Comparison of ENCODE assay signal across 1 cellular context in the genomic region with DNA sequence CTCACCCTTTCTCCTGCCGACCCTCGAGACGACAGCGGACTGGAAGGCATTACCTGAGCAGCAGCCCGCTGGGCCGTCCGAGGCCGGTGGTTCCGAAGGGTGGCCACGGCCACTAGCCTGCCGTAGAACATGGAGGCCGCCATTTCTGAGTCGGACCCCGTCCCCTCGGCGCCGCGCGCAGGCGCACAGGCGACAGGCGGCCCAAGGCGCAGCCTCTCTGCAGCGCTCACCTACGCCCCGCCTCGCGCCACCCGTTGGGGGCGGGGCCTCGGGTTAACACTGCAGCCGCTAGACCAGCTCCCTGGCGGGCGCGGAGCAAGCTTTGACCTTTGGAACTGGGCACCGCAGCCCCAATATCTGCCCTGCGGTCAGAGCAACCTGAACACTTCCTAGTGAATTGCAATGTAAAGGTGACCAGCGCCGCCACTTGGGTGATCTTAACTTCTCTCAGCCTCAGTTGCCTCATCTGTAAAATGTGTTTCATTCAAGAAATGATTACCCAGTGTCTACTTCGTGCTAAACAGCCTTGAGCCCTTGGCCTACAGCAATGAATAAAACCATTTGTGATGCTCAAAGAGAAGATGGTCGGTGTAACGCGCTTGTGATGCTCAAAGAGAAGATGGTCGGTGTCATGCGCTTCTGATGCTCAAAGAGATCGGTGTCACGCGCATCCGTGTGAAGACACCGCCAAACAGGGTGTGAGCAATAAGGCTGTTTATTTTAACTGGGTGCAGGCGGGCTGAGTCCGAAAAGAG.
TF ChIP-seq lines count a peak whose summit lies in the region.

A gene (minus strand): TSS at position 147 of the 755 bp plus-strand sequence. CDS start 4 bp downstream, at position 143.

TF ChIP-seq in HepG2, 621 proteins besides CTCF, POLR2A, EP300 and RAD21 (continued from another document and continues in another):
- TF ChIP-seq, protein P1, sequence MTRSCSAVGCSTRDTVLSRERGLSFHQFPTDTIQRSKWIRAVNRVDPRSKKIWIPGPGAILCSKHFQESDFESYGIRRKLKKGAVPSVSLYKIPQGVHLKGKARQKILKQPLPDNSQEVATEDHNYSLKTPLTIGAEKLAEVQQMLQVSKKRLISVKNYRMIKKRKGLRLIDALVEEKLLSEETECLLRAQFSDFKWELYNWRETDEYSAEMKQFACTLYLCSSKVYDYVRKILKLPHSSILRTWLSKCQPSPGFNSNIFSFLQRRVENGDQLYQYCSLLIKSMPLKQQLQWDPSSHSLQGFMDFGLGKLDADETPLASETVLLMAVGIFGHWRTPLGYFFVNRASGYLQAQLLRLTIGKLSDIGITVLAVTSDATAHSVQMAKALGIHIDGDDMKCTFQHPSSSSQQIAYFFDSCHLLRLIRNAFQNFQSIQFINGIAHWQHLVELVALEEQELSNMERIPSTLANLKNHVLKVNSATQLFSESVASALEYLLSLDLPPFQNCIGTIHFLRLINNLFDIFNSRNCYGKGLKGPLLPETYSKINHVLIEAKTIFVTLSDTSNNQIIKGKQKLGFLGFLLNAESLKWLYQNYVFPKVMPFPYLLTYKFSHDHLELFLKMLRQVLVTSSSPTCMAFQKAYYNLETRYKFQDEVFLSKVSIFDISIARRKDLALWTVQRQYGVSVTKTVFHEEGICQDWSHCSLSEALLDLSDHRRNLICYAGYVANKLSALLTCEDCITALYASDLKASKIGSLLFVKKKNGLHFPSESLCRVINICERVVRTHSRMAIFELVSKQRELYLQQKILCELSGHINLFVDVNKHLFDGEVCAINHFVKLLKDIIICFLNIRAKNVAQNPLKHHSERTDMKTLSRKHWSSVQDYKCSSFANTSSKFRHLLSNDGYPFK (CRISPR knock-in tag; IDR thresholded peaks at IDR 0.05; ENCODE audit: borderline replicate concordance): peak; percentile 85; the same call in 1 of the 2 replicates
- TF ChIP-seq, protein P2, sequence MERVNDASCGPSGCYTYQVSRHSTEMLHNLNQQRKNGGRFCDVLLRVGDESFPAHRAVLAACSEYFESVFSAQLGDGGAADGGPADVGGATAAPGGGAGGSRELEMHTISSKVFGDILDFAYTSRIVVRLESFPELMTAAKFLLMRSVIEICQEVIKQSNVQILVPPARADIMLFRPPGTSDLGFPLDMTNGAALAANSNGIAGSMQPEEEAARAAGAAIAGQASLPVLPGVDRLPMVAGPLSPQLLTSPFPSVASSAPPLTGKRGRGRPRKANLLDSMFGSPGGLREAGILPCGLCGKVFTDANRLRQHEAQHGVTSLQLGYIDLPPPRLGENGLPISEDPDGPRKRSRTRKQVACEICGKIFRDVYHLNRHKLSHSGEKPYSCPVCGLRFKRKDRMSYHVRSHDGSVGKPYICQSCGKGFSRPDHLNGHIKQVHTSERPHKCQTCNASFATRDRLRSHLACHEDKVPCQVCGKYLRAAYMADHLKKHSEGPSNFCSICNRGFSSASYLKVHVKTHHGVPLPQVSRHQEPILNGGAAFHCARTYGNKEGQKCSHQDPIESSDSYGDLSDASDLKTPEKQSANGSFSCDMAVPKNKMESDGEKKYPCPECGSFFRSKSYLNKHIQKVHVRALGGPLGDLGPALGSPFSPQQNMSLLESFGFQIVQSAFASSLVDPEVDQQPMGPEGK (CRISPR knock-in tag; IDR thresholded peaks at IDR 0.05): peak; percentile 12; the same call in 1 of the 2 replicates
- TF ChIP-seq ZNF451 (CRISPR knock-in tag; IDR thresholded peaks at IDR 0.05): peak; percentile 29; the same call in 1 of the 2 replicates
- TF ChIP-seq ZNF225 (CRISPR knock-in tag; IDR thresholded peaks at IDR 0.05): peak; percentile 85; the same call in 1 of the 2 replicates
- TF ChIP-seq ZNF383 (CRISPR knock-in tag; IDR thresholded peaks at IDR 0.05; ENCODE audit: borderline replicate concordance): no peak
- TF ChIP-seq ZNF24 (IDR thresholded peaks at IDR 0.05): 0 out of 2 replicates have a peak, but pooled peaks have one; percentile 36
- TF ChIP-seq IKZF4 (CRISPR knock-in tag; IDR thresholded peaks at IDR 0.05; ENCODE audit: borderline replicate concordance, low read depth, not compliant biosample characterization): peak; percentile 53
- TF ChIP-seq ZNF788 (CRISPR knock-in tag; IDR thresholded peaks at IDR 0.05; ENCODE audit: borderline replicate concordance): peak; percentile 72; the same call in 1 of the 2 replicates
- TF ChIP-seq ZNF367 (CRISPR knock-in tag; IDR thresholded peaks at IDR 0.05; ENCODE audit: borderline replicate concordance): no peak
- peak; percentile 40; the same call in 1 of the 2 replicates for TF ChIP-seq HCFC1 (IDR thresholded peaks at IDR 0.05; ENCODE audit: low read depth, low read length)
- TF ChIP-seq ADNP (CRISPR knock-in tag; IDR thresholded peaks at IDR 0.05): no peak
- TF ChIP-seq MIXL1 (CRISPR knock-in tag; IDR thresholded peaks at IDR 0.05): 0 out of 2 replicates have a peak, but pooled peaks have one; percentile 21
- no peak for TF ChIP-seq PTBP1 (IDR thresholded peaks at IDR 0.05; ENCODE audit: low read depth, low read length, poor library complexity, severe bottlenecking)
- TF ChIP-seq RBM22 (optimal IDR thresholded peaks at IDR 0.05; ENCODE audit: low read length): no peak
- TF ChIP-seq, protein P3, sequence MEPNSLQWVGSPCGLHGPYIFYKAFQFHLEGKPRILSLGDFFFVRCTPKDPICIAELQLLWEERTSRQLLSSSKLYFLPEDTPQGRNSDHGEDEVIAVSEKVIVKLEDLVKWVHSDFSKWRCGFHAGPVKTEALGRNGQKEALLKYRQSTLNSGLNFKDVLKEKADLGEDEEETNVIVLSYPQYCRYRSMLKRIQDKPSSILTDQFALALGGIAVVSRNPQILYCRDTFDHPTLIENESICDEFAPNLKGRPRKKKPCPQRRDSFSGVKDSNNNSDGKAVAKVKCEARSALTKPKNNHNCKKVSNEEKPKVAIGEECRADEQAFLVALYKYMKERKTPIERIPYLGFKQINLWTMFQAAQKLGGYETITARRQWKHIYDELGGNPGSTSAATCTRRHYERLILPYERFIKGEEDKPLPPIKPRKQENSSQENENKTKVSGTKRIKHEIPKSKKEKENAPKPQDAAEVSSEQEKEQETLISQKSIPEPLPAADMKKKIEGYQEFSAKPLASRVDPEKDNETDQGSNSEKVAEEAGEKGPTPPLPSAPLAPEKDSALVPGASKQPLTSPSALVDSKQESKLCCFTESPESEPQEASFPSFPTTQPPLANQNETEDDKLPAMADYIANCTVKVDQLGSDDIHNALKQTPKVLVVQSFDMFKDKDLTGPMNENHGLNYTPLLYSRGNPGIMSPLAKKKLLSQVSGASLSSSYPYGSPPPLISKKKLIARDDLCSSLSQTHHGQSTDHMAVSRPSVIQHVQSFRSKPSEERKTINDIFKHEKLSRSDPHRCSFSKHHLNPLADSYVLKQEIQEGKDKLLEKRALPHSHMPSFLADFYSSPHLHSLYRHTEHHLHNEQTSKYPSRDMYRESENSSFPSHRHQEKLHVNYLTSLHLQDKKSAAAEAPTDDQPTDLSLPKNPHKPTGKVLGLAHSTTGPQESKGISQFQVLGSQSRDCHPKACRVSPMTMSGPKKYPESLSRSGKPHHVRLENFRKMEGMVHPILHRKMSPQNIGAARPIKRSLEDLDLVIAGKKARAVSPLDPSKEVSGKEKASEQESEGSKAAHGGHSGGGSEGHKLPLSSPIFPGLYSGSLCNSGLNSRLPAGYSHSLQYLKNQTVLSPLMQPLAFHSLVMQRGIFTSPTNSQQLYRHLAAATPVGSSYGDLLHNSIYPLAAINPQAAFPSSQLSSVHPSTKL (CRISPR knock-in tag; IDR thresholded peaks at IDR 0.05): peak; percentile 72
- no peak for TF ChIP-seq NPAS2 (CRISPR knock-in tag; IDR thresholded peaks at IDR 0.05; ENCODE audit: borderline replicate concordance)
- 0 out of 2 replicates have a peak, but pooled peaks have one; percentile 1 for TF ChIP-seq PAX8 (CRISPR knock-in tag; IDR thresholded peaks at IDR 0.05; ENCODE audit: borderline replicate concordance)
- no peak for TF ChIP-seq ZFP90 (CRISPR knock-in tag; IDR thresholded peaks at IDR 0.05; ENCODE audit: borderline replicate concordance)
- TF ChIP-seq ZSCAN9 (CRISPR knock-in tag; IDR thresholded peaks at IDR 0.05; ENCODE audit: borderline replicate concordance): peak; percentile 28; the same call in 1 of the 2 replicates
- TF ChIP-seq RXRB (CRISPR knock-in tag; IDR thresholded peaks at IDR 0.05; ENCODE audit: borderline replicate concordance): peak; percentile 64; the same call in 1 of the 2 replicates
- TF ChIP-seq, protein P4, sequence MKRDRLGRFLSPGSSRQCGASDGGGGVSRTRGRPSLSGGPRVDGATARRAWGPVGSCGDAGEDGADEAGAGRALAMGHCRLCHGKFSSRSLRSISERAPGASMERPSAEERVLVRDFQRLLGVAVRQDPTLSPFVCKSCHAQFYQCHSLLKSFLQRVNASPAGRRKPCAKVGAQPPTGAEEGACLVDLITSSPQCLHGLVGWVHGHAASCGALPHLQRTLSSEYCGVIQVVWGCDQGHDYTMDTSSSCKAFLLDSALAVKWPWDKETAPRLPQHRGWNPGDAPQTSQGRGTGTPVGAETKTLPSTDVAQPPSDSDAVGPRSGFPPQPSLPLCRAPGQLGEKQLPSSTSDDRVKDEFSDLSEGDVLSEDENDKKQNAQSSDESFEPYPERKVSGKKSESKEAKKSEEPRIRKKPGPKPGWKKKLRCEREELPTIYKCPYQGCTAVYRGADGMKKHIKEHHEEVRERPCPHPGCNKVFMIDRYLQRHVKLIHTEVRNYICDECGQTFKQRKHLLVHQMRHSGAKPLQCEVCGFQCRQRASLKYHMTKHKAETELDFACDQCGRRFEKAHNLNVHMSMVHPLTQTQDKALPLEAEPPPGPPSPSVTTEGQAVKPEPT (CRISPR knock-in tag; IDR thresholded peaks at IDR 0.05; ENCODE audit: low read depth): 0 out of 2 replicates have a peak, but pooled peaks have one; percentile 75
- TF ChIP-seq ZNF776 (CRISPR knock-in tag; IDR thresholded peaks at IDR 0.05): peak; percentile 92
- TF ChIP-seq, protein P5, sequence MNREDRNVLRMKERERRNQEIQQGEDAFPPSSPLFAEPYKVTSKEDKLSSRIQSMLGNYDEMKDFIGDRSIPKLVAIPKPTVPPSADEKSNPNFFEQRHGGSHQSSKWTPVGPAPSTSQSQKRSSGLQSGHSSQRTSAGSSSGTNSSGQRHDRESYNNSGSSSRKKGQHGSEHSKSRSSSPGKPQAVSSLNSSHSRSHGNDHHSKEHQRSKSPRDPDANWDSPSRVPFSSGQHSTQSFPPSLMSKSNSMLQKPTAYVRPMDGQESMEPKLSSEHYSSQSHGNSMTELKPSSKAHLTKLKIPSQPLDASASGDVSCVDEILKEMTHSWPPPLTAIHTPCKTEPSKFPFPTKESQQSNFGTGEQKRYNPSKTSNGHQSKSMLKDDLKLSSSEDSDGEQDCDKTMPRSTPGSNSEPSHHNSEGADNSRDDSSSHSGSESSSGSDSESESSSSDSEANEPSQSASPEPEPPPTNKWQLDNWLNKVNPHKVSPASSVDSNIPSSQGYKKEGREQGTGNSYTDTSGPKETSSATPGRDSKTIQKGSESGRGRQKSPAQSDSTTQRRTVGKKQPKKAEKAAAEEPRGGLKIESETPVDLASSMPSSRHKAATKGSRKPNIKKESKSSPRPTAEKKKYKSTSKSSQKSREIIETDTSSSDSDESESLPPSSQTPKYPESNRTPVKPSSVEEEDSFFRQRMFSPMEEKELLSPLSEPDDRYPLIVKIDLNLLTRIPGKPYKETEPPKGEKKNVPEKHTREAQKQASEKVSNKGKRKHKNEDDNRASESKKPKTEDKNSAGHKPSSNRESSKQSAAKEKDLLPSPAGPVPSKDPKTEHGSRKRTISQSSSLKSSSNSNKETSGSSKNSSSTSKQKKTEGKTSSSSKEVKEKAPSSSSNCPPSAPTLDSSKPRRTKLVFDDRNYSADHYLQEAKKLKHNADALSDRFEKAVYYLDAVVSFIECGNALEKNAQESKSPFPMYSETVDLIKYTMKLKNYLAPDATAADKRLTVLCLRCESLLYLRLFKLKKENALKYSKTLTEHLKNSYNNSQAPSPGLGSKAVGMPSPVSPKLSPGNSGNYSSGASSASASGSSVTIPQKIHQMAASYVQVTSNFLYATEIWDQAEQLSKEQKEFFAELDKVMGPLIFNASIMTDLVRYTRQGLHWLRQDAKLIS (CRISPR knock-in tag; IDR thresholded peaks at IDR 0.05): no peak
- TF ChIP-seq HDAC1 (CRISPR knock-in tag; IDR thresholded peaks at IDR 0.05): peak; percentile 72
- no peak for TF ChIP-seq HOXA9 (CRISPR knock-in tag; IDR thresholded peaks at IDR 0.05; ENCODE audit: borderline replicate concordance)
- TF ChIP-seq, protein P6, sequence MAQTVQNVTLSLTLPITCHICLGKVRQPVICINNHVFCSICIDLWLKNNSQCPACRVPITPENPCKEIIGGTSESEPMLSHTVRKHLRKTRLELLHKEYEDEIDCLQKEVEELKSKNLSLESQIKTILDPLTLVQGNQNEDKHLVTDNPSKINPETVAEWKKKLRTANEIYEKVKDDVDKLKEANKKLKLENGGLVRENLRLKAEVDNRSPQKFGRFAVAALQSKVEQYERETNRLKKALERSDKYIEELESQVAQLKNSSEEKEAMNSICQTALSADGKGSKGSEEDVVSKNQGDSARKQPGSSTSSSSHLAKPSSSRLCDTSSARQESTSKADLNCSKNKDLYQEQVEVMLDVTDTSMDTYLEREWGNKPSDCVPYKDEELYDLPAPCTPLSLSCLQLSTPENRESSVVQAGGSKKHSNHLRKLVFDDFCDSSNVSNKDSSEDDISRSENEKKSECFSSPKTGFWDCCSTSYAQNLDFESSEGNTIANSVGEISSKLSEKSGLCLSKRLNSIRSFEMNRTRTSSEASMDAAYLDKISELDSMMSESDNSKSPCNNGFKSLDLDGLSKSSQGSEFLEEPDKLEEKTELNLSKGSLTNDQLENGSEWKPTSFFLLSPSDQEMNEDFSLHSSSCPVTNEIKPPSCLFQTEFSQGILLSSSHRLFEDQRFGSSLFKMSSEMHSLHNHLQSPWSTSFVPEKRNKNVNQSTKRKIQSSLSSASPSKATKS (CRISPR knock-in tag; IDR thresholded peaks at IDR 0.05): no peak
- TF ChIP-seq, protein P7, sequence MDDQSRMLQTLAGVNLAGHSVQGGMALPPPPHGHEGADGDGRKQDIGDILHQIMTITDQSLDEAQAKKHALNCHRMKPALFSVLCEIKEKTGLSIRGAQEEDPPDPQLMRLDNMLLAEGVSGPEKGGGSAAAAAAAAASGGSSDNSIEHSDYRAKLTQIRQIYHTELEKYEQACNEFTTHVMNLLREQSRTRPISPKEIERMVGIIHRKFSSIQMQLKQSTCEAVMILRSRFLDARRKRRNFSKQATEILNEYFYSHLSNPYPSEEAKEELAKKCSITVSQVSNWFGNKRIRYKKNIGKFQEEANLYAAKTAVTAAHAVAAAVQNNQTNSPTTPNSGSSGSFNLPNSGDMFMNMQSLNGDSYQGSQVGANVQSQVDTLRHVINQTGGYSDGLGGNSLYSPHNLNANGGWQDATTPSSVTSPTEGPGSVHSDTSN (CRISPR knock-in tag; IDR thresholded peaks at IDR 0.05; ENCODE audit: borderline replicate concordance): no peak; the same call in 1 of the 2 replicates
- peak; percentile 90 for TF ChIP-seq ZFY (CRISPR knock-in tag; IDR thresholded peaks at IDR 0.05)
- peak; percentile 71 for TF ChIP-seq PHF21A (CRISPR knock-in tag; IDR thresholded peaks at IDR 0.05)
- TF ChIP-seq, protein P8, sequence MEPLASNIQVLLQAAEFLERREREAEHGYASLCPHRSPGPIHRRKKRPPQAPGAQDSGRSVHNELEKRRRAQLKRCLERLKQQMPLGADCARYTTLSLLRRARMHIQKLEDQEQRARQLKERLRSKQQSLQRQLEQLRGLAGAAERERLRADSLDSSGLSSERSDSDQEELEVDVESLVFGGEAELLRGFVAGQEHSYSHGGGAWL (CRISPR knock-in tag; IDR thresholded peaks at IDR 0.05): peak; percentile 70; the same call in 1 of the 2 replicates
- no peak; the same call in 1 of the 2 replicates for TF ChIP-seq RARA (CRISPR knock-in tag; IDR thresholded peaks at IDR 0.05)
- no peak for TF ChIP-seq MED8 (CRISPR knock-in tag; IDR thresholded peaks at IDR 0.05; ENCODE audit: insufficient replicate concordance)
- 0 out of 2 replicates have a peak, but pooled peaks have one; percentile 82 for TF ChIP-seq ZSCAN31 (CRISPR knock-in tag; IDR thresholded peaks at IDR 0.05; ENCODE audit: low read depth)
